8 cellular contexts compared by ENCODE assay signal in the genomic region with DNA sequence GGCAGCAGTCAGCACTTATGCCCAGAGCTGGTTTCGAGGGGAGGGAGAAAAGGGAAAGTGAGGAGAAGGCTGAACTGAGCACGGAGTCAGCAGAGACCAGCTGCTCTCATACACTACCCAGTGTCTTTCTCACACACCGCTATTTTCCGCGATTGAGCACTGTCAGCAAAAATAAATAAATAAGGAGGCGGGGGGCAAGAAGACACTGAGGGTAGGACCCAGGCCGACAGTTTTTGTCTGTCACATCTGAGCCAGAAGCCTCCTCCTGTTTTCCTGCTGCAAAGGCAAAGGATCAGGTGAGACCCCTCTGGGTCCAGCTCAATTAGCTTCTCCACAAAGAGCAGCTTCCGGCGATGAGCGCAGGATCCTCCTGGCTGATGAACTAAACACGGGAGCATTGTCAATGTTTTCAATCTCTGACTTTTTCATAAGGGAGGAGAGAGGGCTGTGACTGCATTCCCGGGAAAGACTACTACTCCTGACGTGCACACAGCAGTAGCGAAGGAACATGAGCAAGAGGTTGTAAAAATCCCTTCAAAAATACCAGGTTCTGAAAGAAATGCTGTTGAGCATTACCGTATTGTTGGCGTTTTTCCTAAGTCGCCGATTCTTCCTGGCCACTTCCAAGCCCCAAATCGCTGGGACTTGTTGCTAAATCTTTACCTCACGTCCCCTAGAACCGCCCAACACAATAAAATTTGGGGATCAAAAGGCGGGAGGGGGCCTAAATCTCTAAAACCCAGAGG. TPM values are rescaled to one million over a fixed set of nuclear protein-coding genes. Genes with fewer than 3 reads are reported as not detected.
DNase-seq lines count a peak whose midpoint lies in the region; ATAC-seq and TF ChIP-seq lines count a peak whose summit lies in the region.

No MANE protein-coding gene starts in this region.

- H3K27ac ChIP-seq in right atrium auricular region = peak overlapping the region; percentile 78
- no peak overlapping the region for H3K27ac ChIP-seq in Peyer's patch
- H3K27ac ChIP-seq in muscle layer of duodenum (ENCODE audit: low read length) = no peak overlapping the region

- H3K9me3 ChIP-seq in right atrium auricular region (no peaks in the 10 kb centered on the region), Peyer's patch (no peaks in the 10 kb centered on the region), muscle layer of duodenum (ENCODE audit: control insufficient read depth in 1 of 2, low read length in 2 of 2) (no peaks in the 10 kb centered on the region)

- H3K36me3 ChIP-seq in right atrium auricular region (no peaks in the 10 kb centered on the region), Peyer's patch (no peaks in the 10 kb centered on the region), muscle layer of duodenum (ENCODE audit: control insufficient read depth in 1 of 2, insufficient read depth in 2 of 2, low read length in 2 of 2) (no peaks in the 10 kb centered on the region)

- DNase-seq in right atrium auricular region (ENCODE audit: low spot score) (no peak), cardiac septum (ENCODE audit: low spot score) (no peak), Peyer's patch (no peak), ecto neural progenitor cell (ENCODE audit: low spot score) (peak; percentile 55), NAMALWA (ENCODE audit: low spot score) (no peak)
- DNase-seq in activated effector memory CD4-positive, alpha-beta T cell treated with anti-CD3 and anti-CD28 coated beads, Interleukin-2, amount 50 U/mL, for 16 hours = no peak

- H3K4me3 ChIP-seq in right atrium auricular region (peak overlapping the region; percentile 73 to 75), Peyer's patch (peak overlapping the region; percentile 50 to 65 (median 56)), muscle layer of duodenum (ENCODE audit: low read depth in 1 of 2, low read length in 2 of 2) (peak overlapping the region; percentile 63 to 67)

- H3K4me1 ChIP-seq in right atrium auricular region = peaks cover 0 to 23% of the 10 kb centered on the region in 2 donors
- H3K4me1 ChIP-seq in Peyer's patch = peaks cover 0 to 25% (median 8%) of the 10 kb centered on the region in 4 donors
- peaks cover 0 to 18% of the 10 kb centered on the region in 2 donors for H3K4me1 ChIP-seq in muscle layer of duodenum (ENCODE audit: control insufficient read depth in 1 of 2, insufficient read depth in 2 of 2, low read length in 2 of 2)

- intact Hi-C loops in cardiac septum (cut with DNase I) = no loop called here

- no peak for TF ChIP-seq CTCF in right atrium auricular region (IDR thresholded peaks at IDR 0.05)
- no peak for TF ChIP-seq CTCF in Peyer's patch (IDR thresholded peaks at IDR 0.05)

- no peak for TF ChIP-seq POLR2A in Peyer's patch (IDR thresholded peaks at IDR 0.05)

- no peak for ATAC-seq in GM18868 (IDR thresholded peaks at IDR 0.05; ENCODE audit: unreplicated experiment)

- H3K27me3 ChIP-seq in right atrium auricular region (no peaks in the 10 kb centered on the region), Peyer's patch (peaks cover 0 to 11% of the 10 kb centered on the region in 2 donors), muscle layer of duodenum (ENCODE audit: low read depth, low read length) (peaks cover 17% of the 10 kb centered on the region)

RNA-seq across cellular contexts. Expression of gene FRMD5, which starts 1.2 kb away (rescaled TPM):
- total RNA-seq in right atrium auricular region = 10 to 100 TPM; 25.5 to 52.3 TPM
- total RNA-seq in cardiac septum = 69.1 TPM
- 1 to 10 TPM in 1 of 4 donors, under 1 TPM in 2, not detected in 1; 0.54 to 5.0 (median 0.57) TPM for total RNA-seq in Peyer's patch

Comparison
In these comparisons a context has a peak if more than half of its experiments do, and no peak if none do; other contexts are left out.
1. H3K27ac ChIP-seq: peak in right atrium auricular region (2 of 2); none in Peyer's patch (0 of 4) and muscle layer of duodenum (single experiment).
2. RNA of gene FRMD5, which starts 1.2 kb away (total RNA-seq): 69.1 TPM in cardiac septum (single experiment) and 25.5 to 52.3 TPM in right atrium auricular region; 0.54 to 5.0 TPM in Peyer's patch; every median in the first group is over 4 times any median in the second.
3. Peak in every context shown above with its lines, with median percentiles within 50 percentile points of each other: H3K4me3 ChIP-seq.